In genomic region chr4:184317234-184317918, GRCh38 we compare ENCODE assay signal across 20 cellular contexts.
DNase-seq lines count a peak whose midpoint lies in the region; ATAC-seq, FAIRE-seq and TF ChIP-seq lines count a peak whose summit lies in the region.
"Had no signal": no experiment of that assay in that cellular context is flagged by ENCODE, and none has a peak within 500 bp of the region (broad histone marks: within the 10 kb centered on the region; RNA-seq: fewer than 3 reads in every experiment).

No MANE protein-coding gene starts in this region.

- H3K27ac Mint-ChIP-seq in activated CD4-positive, alpha-beta T cell treated with anti-CD3 and anti-CD28 coated beads, Interleukin-2, amount 10 ng/mL, durations not matched to agents 24 days and 14 days, result no peak overlapping the region
- peak overlapping the region; percentile 86 for H3K27ac Mint-ChIP-seq in activated naive CD8-positive, alpha-beta T cell treated with anti-CD3 and anti-CD28 coated beads for 36 hours
- H3K27ac Mint-ChIP-seq: activated T-helper 17 cell treated with anti-CD3 and anti-CD28 coated beads, Interleukin-2, amount 50 U/mL, for 72 hours had no signal

- no peak for TF ChIP-seq POLR2A in HepG2 (IDR thresholded peaks at IDR 0.05; ENCODE audit: insufficient read depth in 1 of 2, low read depth in 2 of 2, low read length in 2 of 2)

- CTCF ChIA-PET in HepG2 (lab: Yijun Ruan, JAX; ENCODE audit: low intra/inter-chr PET ratio, low total read pairs), result no interaction called here

- no peak for TF ChIP-seq EP300 in HepG2 (IDR thresholded peaks at IDR 0.05; ENCODE audit: low read depth in 2 of 2, low read length in 2 of 2)
- no peak for TF ChIP-seq EP300 in HepG2 (CRISPR knock-in tag; IDR thresholded peaks at IDR 0.05; ENCODE audit: borderline replicate concordance)

- H3K9ac ChIP-seq in HepG2 (ENCODE audit: insufficient read depth, low read depth, low read length), result no peak overlapping the region

- no peaks in the 10 kb centered on the region for H3K27me3 Mint-ChIP-seq in activated CD4-positive, alpha-beta T cell treated with anti-CD3 and anti-CD28 coated beads, Interleukin-2, amount 10 ng/mL, durations not matched to agents 24 days and 14 days
- H3K27me3 Mint-ChIP-seq in activated naive CD8-positive, alpha-beta T cell treated with anti-CD3 and anti-CD28 coated beads for 36 hours, result no peaks in the 10 kb centered on the region

- POLR2A ChIA-PET in HepG2 (lab: Yijun Ruan, JAX), result interaction anchor here (1.7 kb wide), 1 partner anchor 31 kb away, joined by 5 read pairs; no protein-coding TSS in a partner anchor

- H3K9me3 ChIP-seq in HepG2 (ENCODE audit: low read length) (no peaks in the 10 kb centered on the region), ascending aorta (no peaks in the 10 kb centered on the region)
- H3K9me3 ChIP-seq: esophagus squamous epithelium, transverse colon had no signal

- no peaks in the 10 kb centered on the region for H3K79me2 ChIP-seq in HepG2 (ENCODE audit: insufficient read depth, low read length)

- H3K27me3 ChIP-seq in HepG2 (ENCODE audit: control insufficient read depth in 1 of 2, insufficient read depth in 2 of 2, low read length in 2 of 2), result peaks cover 4 to 21% of the 10 kb centered on the region in 2 experiments; a peak in 4 of 5 replicates
- no peaks in the 10 kb centered on the region for H3K27me3 ChIP-seq in ascending aorta
- H3K27me3 ChIP-seq: esophagus squamous epithelium, transverse colon had no signal

- TF ChIP-seq RAD21 in HepG2 (CRISPR knock-in tag; IDR thresholded peaks at IDR 0.05), result no peak

- H3K9me3 Mint-ChIP-seq in activated CD4-positive, alpha-beta T cell treated with anti-CD3 and anti-CD28 coated beads, Interleukin-2, amount 10 ng/mL, durations not matched to agents 24 days and 14 days, result no peaks in the 10 kb centered on the region
- peaks cover 2% of the 10 kb centered on the region for H3K9me3 Mint-ChIP-seq in activated naive CD8-positive, alpha-beta T cell treated with anti-CD3 and anti-CD28 coated beads for 36 hours
- H3K9me3 Mint-ChIP-seq: activated T-helper 17 cell treated with anti-CD3 and anti-CD28 coated beads, Interleukin-2, amount 50 U/mL, for 72 hours had no signal

- no peak overlapping the region for H3K27ac ChIP-seq in HepG2 (ENCODE audit: extremely low read length, insufficient read depth, low read length)
- H3K27ac ChIP-seq in ascending aorta, result no peak overlapping the region
- H3K27ac ChIP-seq: esophagus squamous epithelium, transverse colon had no signal

- H3K4me3 ChIP-seq in HepG2 (replicated peaks in 1 of 3; ENCODE audit: insufficient read depth in 1 of 3, low read depth in 2 of 3, low read length in 3 of 3), result peak overlapping the region in 1 of 3 experiments; percentile 34; a peak in 1 of 6 replicates
- no peak overlapping the region for H3K4me3 ChIP-seq in ascending aorta
- H3K4me3 ChIP-seq: esophagus squamous epithelium, transverse colon had no signal

- peaks cover 63% of the 10 kb centered on the region for H3K4me1 Mint-ChIP-seq in activated CD4-positive, alpha-beta T cell treated with anti-CD3 and anti-CD28 coated beads, Interleukin-2, amount 10 ng/mL, durations not matched to agents 24 days and 14 days
- peaks cover 70% of the 10 kb centered on the region for H3K4me1 Mint-ChIP-seq in activated naive CD8-positive, alpha-beta T cell treated with anti-CD3 and anti-CD28 coated beads for 36 hours

- in situ Hi-C loops in HepG2 (cut with HindIII; ENCODE audit: extremely low pct_ligation_motif_present, low pct_unique_long_range_greater_than_20kb), result no loop called here

- peaks cover 28% of the 10 kb centered on the region for H3K4me1 ChIP-seq in HepG2 (ENCODE audit: insufficient read depth, low read length)
- H3K4me1 ChIP-seq in ascending aorta, result no peaks in the 10 kb centered on the region
- H3K4me1 ChIP-seq: esophagus squamous epithelium, transverse colon had no signal

- H4K20me1 ChIP-seq in HepG2 (ENCODE audit: insufficient read depth, low read length), result no peaks in the 10 kb centered on the region

- H2AFZ ChIP-seq in HepG2 (ENCODE audit: low read length), result no peak overlapping the region

- 41% methylated on average over 8 of the region's 14 CpGs for WGBS in HepG2 (ENCODE audit: low lambda C conversion rate)

- H3K36me3 ChIP-seq in HepG2 (replicated peaks in 1 of 2; ENCODE audit: control insufficient read depth in 1 of 2, insufficient read depth in 2 of 2, low read length in 2 of 2) (no peaks in the 10 kb centered on the region), ascending aorta (no peaks in the 10 kb centered on the region)
- H3K36me3 ChIP-seq: esophagus squamous epithelium, transverse colon had no signal

- peak; percentile 55 for DNase-seq in activated CD4-positive, alpha-beta T cell treated with anti-CD3 and anti-CD28 coated beads, Interleukin-2, amount 10 ng/mL, durations not matched to agents 24 days and 14 days
- DNase-seq in activated CD4-positive, alpha-beta T cell treated with anti-CD3 and anti-CD28 coated beads for 1 hour, result no peak
- no peak for DNase-seq in activated naive CD8-positive, alpha-beta T cell treated with anti-CD3 and anti-CD28 coated beads for 36 hours
- DNase-seq in HepG2 (ENCODE audit: low spot score) (no peak), ureter (ENCODE audit: low spot score) (peak; percentile 23), ascending aorta (ENCODE audit: low spot score in 2 of 2) (no peak)
- no peak for DNase-seq in effector CD8-positive, alpha-beta T cell (lab: John Stamatoyannopoulos, UW)
- DNase-seq: caudate nucleus; effector memory CD4-positive, alpha-beta T cell; EL; esophagus squamous epithelium; left ventricle myocardium superior; NCI-H1105; NCI-H526 treated with DMSO at 0.1 percent for 48 hours; SIG-M5; stimulated activated naive CD4-positive, alpha-beta T cell; transverse colon had no signal

- FAIRE-seq in HepG2 (lab: Jason Lieb, UNC), result no peak

- no peaks in the 10 kb centered on the region for H3K36me3 Mint-ChIP-seq in activated CD4-positive, alpha-beta T cell treated with anti-CD3 and anti-CD28 coated beads, Interleukin-2, amount 10 ng/mL, durations not matched to agents 24 days and 14 days (ENCODE audit: low read depth)
- peaks cover 10% of the 10 kb centered on the region for H3K36me3 Mint-ChIP-seq in activated naive CD8-positive, alpha-beta T cell treated with anti-CD3 and anti-CD28 coated beads for 36 hours

- H3K4me3 Mint-ChIP-seq in activated CD4-positive, alpha-beta T cell treated with anti-CD3 and anti-CD28 coated beads, Interleukin-2, amount 10 ng/mL, durations not matched to agents 24 days and 14 days, result no peak overlapping the region
- no peak overlapping the region for H3K4me3 Mint-ChIP-seq in activated naive CD8-positive, alpha-beta T cell treated with anti-CD3 and anti-CD28 coated beads for 36 hours
- H3K4me3 Mint-ChIP-seq: activated T-helper 17 cell treated with anti-CD3 and anti-CD28 coated beads, Interleukin-2, amount 50 U/mL, for 72 hours had no signal

- H3K4me2 ChIP-seq in HepG2 (ENCODE audit: low read depth, low read length), result peak overlapping the region; percentile 50

- ATAC-seq in HepG2 (peak; percentile 58), HG03108 (IDR thresholded peaks at IDR 0.05; ENCODE audit: unreplicated experiment) (no peak)
- ATAC-seq: activated T-helper 17 cell treated with anti-CD3 and anti-CD28 coated beads, Interleukin-2, amount 50 U/mL, for 72 hours; left ventricle myocardium superior; sciatic nerve had no signal

- intact Hi-C loops in activated CD4-positive, alpha-beta T cell treated with anti-CD3 and anti-CD28 coated beads, Interleukin-2, amount 10 ng/mL, durations not matched to agents 24 days and 14 days (cut with micrococcal nuclease), result loop anchor here (10.0 kb wide), 1 partner anchor 813 kb away; the partner anchor contains the start of gene ING2
- intact Hi-C loops in HepG2 (cut with micrococcal nuclease; ENCODE audit: unreplicated experiment), result no loop called here
- intact Hi-C loops in ascending aorta (cut with DNase I), result no loop called here

- TF ChIP-seq CTCF in HepG2 (CRISPR knock-in tag; IDR thresholded peaks at IDR 0.05), result no peak
- TF ChIP-seq CTCF in ascending aorta (IDR thresholded peaks at IDR 0.05), result no peak

- no TSS peak for BruUV-seq in HepG2 (replicated peaks; lab: Mats Ljungman, UMichigan)

TF ChIP-seq in HepG2, 621 proteins besides CTCF, POLR2A, EP300 and RAD21 (continues in another document):
- no peak for TF ChIP-seq ZNF776 (CRISPR knock-in tag; IDR thresholded peaks at IDR 0.05)
- TF ChIP-seq ZNF225 (CRISPR knock-in tag; IDR thresholded peaks at IDR 0.05), result no peak
- no peak for TF ChIP-seq RFXAP (CRISPR knock-in tag; IDR thresholded peaks at IDR 0.05; ENCODE audit: borderline replicate concordance)
- TF ChIP-seq DR1 (CRISPR knock-in tag; IDR thresholded peaks at IDR 0.05), result no peak
- TF ChIP-seq PHF8 (CRISPR knock-in tag; IDR thresholded peaks at IDR 0.05), result no peak
- no peak for TF ChIP-seq FOXJ3 (CRISPR knock-in tag; IDR thresholded peaks at IDR 0.05; ENCODE audit: borderline replicate concordance)
- TF ChIP-seq ZNF121 (CRISPR knock-in tag; IDR thresholded peaks at IDR 0.05), result no peak
- TF ChIP-seq ZNF18 (CRISPR knock-in tag; IDR thresholded peaks at IDR 0.05; ENCODE audit: insufficient replicate concordance), result no peak
- no peak for TF ChIP-seq SIN3B (IDR thresholded peaks at IDR 0.05; ENCODE audit: low read length)
- TF ChIP-seq ZUFSP (CRISPR knock-in tag; IDR thresholded peaks at IDR 0.05; ENCODE audit: borderline replicate concordance), result no peak

Comparison
In these comparisons a context has a peak if more than half of its experiments do, and no peak if none do; other contexts are left out.
1. DNase-seq: peak in activated CD4-positive, alpha-beta T cell treated with anti-CD3 and anti-CD28 coated beads, Interleukin-2, amount 10 ng/mL, durations not matched to agents 24 days and 14 days (single experiment) and ureter (single experiment); none in activated CD4-positive, alpha-beta T cell treated with anti-CD3 and anti-CD28 coated beads for 1 hour (single experiment), activated naive CD8-positive, alpha-beta T cell treated with anti-CD3 and anti-CD28 coated beads for 36 hours (single experiment), HepG2 (single experiment), effector CD8-positive, alpha-beta T cell (single experiment) and ascending aorta (0 of 2).